Comparison of ENCODE assay signal across 1 cellular context in the genomic region with DNA sequence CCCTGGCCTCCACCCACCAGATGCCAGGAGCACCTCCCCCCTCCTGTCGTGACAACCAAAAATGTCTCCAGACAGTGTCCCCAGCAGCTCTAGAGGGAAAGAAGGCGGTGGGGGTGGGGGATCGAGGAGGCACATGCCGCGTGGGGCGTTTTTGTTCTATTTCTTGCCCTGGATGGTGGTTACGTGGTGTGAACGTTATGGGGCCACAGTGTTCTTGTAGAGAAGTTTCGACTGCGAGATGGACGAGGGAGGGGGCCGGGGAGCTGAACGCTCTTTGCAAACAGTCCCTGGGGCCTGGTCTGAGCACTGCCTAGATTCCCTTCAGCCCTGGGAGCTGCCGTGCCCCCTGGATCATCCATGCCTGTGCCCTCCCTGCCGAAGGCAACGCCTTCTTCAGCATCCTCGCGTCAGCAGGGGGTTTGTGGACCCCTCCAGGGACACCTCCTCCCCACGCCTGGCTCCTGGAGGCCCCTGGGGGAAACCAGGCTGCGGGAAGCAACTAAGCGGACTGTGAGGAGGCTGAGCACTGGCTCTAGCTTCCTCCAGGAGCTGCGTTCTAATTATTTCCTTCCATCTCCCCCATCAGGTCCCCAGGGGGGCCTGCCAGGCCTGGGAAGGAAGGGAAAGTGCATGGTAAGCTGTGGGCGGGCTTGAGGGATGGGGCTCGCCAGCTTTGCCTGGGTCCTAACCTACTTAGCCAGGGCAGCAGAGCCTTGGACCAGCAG.
TF ChIP-seq lines count a peak whose summit lies in the region.

No MANE protein-coding gene starts in this region.

TF ChIP-seq in H1, 55 proteins besides CTCF, POLR2A, EP300 and RAD21 (continued from another document):
- TF ChIP-seq RFX5 (IDR thresholded peaks at IDR 0.05; ENCODE audit: borderline replicate concordance, low read depth, low read length), result no peak
- TF ChIP-seq TEAD4 (IDR thresholded peaks at IDR 0.05; ENCODE audit: low read depth, low read length), result no peak
- no peak for TF ChIP-seq JUN (IDR thresholded peaks at IDR 0.05; ENCODE audit: low read depth, low read length)
- TF ChIP-seq SIRT6 (IDR thresholded peaks at IDR 0.05; ENCODE audit: low read length), result no peak
TF ChIP-seq in H1: peak in this region for 0.
